21 cellular contexts compared by ENCODE assay signal in the genomic region with DNA sequence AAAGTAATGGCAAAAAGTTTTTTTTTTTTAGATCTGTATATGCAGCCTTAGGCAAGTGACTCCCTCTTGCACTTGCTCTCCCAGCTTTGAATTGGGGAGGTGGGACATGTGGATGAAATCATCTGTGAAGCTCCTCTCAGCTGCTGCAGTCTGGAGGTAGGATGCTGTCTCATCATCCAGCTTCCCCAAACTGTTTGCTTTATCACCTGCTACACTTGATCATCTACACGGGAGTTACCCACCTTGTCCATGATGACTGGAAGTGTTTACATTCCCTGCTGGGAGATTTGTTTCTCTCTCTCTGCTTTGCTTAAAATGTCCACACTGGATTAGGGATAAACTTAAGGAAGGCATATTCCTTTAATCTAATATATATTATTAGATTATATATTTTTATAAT. TPM values are rescaled to one million over a fixed set of nuclear protein-coding genes. Genes with fewer than 3 reads are reported as not detected.
DNase-seq lines count a peak whose midpoint lies in the region; ATAC-seq and TF ChIP-seq lines count a peak whose summit lies in the region.
"Had no signal": no experiment of that assay in that cellular context is flagged by ENCODE, and none has a peak within 500 bp of the region (broad histone marks: within the 10 kb centered on the region; RNA-seq: fewer than 3 reads in every experiment).

No MANE protein-coding gene starts in this region.

- no peaks in the 10 kb centered on the region for H3K9me3 ChIP-seq in osteoblast (ENCODE audit: low read depth, low read length)
- no peaks in the 10 kb centered on the region for H3K9me3 ChIP-seq in ovary
- H3K9me3 ChIP-seq: A549, HAP-1 had no signal

- TF ChIP-seq EP300 in ovary (IDR thresholded peaks at IDR 0.05), result no peak

- no peak for TF ChIP-seq POLR2A in ovary (IDR thresholded peaks at IDR 0.05)

- H3K27me3 ChIP-seq in osteoblast (ENCODE audit: insufficient read depth, low read length) (no peaks in the 10 kb centered on the region), ovary (no peaks in the 10 kb centered on the region)

- H3K4me3 ChIP-seq in osteoblast (ENCODE audit: insufficient read depth, low read length), result no peak overlapping the region
- no peak overlapping the region for H3K4me3 ChIP-seq in ovary
- H3K4me3 ChIP-seq: A549, GM12878, HAP-1 had no signal

- no peaks in the 10 kb centered on the region for H3K79me2 ChIP-seq in osteoblast (ENCODE audit: insufficient read depth, low read length)

- no peak overlapping the region for H3K4me2 ChIP-seq in osteoblast (ENCODE audit: insufficient read depth, low read length)
- H3K4me2 ChIP-seq: A549 had no signal

- H2AFZ ChIP-seq in osteoblast (ENCODE audit: low read length), result no peak overlapping the region

- DNase-seq in NCI-H345 (lab: John Stamatoyannopoulos, UW) (peak; percentile 27), NCI-H345 treated with DMSO at 0.1 percent for 48 hours (lab: John Stamatoyannopoulos, UW; ENCODE audit: unreplicated experiment) (no peak), NCI-H1417 treated with DMSO at 0.1 percent for 48 hours (lab: John Stamatoyannopoulos, UW) (peak; percentile 8), ecto neural progenitor cell (ENCODE audit: low spot score) (peak; percentile 34), osteoblast (ENCODE audit: insufficient read length, low spot score, missing footprints) (no peak), ovary (no peak)
- DNase-seq: AML-193; CD4-positive, alpha-beta memory T cell; DMS153; DND-41; EL had no signal

- 17 to 33% (median 32%) methylated on average over 1 of the region's 1 CpG for WGBS in ovary, 3 donors

- TF ChIP-seq CTCF in osteoblast (IDR thresholded peaks at IDR 0.05; ENCODE audit: extremely low read depth, low read depth, low read length) (no peak), ovary (IDR thresholded peaks at IDR 0.05) (no peak)

- H3K27ac ChIP-seq in osteoblast (ENCODE audit: low read depth, low read length), result no peak overlapping the region
- no peak overlapping the region for H3K27ac ChIP-seq in ovary
- H3K27ac ChIP-seq: 22Rv1, A549, C4-2B had no signal

- no peaks in the 10 kb centered on the region for H3K4me1 ChIP-seq in osteoblast (ENCODE audit: insufficient read depth, low read length)
- H3K4me1 ChIP-seq in ovary (ENCODE audit: insufficient read depth), result no peaks in the 10 kb centered on the region
- H3K4me1 ChIP-seq: A549, HAP-1 had no signal

- intact Hi-C loops in ovary (cut with DNase I), result no loop called here

- no peaks in the 10 kb centered on the region for H4K20me1 ChIP-seq in osteoblast (ENCODE audit: insufficient read depth, low read length)

- H3K36me3 ChIP-seq in osteoblast (ENCODE audit: insufficient read depth, low read length) (no peaks in the 10 kb centered on the region), ovary (no peaks in the 10 kb centered on the region)
- H3K36me3 ChIP-seq: HAP-1 had no signal

- ATAC-seq in GM18519 (IDR thresholded peaks at IDR 0.05; ENCODE audit: low FRiP score, unreplicated experiment), result no peak
- ATAC-seq: A549, GM12878 had no signal

RNA-seq across cellular contexts. Expression of a gene that starts 8.5 kb away (rescaled TPM):
- not detected in 2 replicates for total RNA-seq in osteoblast
- not detected for total RNA-seq in ovary
- not detected for polyA plus RNA-seq in ovary
- total RNA-seq: CD4-positive, alpha-beta memory T cell; G401; GM12878; HT-29 had no signal
- polyA plus RNA-seq: A549; BJ; CD4-positive, alpha-beta memory T cell; GM12878 had no signal

RNA-seq across cellular contexts. Expression of a gene that starts 57.6 kb away (rescaled TPM):
- total RNA-seq in osteoblast, result not detected in 2 replicates
- total RNA-seq in ovary, result not detected
- polyA plus RNA-seq in ovary, result not detected
- total RNA-seq: CD4-positive, alpha-beta memory T cell; G401; GM12878; H1; HT-29 had no signal
- polyA plus RNA-seq: A549; BJ; CD4-positive, alpha-beta memory T cell; GM12878; H1 had no signal

Comparison
In these comparisons a context has a peak if more than half of its experiments do, and no peak if none do; other contexts are left out.
1. DNase-seq: peak in NCI-H345 (single experiment), NCI-H1417 treated with DMSO at 0.1 percent for 48 hours (single experiment) and ecto neural progenitor cell (single experiment); none in NCI-H345 treated with DMSO at 0.1 percent for 48 hours (single experiment), osteoblast (single experiment) and ovary (0 of 5).